31 cellular contexts compared by ENCODE assay signal in genomic region chr6:124199226-124199625, GRCh38.
"Had no signal": no experiment of that assay in that cellular context is flagged by ENCODE, and none has a peak within 500 bp of the region (broad histone marks: within the 10 kb centered on the region; RNA-seq: fewer than 3 reads in every experiment).

No MANE protein-coding gene starts in this region.

- H3K9me3 ChIP-seq: ascending aorta, breast epithelium, esophagus muscularis mucosa, gastrocnemius medialis, heart left ventricle had no signal

- FAIRE-seq: colon had no signal

- ATAC-seq: activated CD4-positive, alpha-beta T cell treated with anti-CD3 and anti-CD28 coated beads for 36 hours; activated naive CD4-positive, alpha-beta T cell treated with anti-CD3 and anti-CD28 coated beads, Interleukin-2, amount 50 U/mL, for 72 hours; activated T-cell treated with anti-CD3 and anti-CD28 coated beads, Interleukin-2, amount 50 U/mL, for 72 hours; effector memory CD8-positive, alpha-beta T cell; foreskin keratinocyte; gastrocnemius medialis; heart left ventricle had no signal

- H3K36me3 ChIP-seq: ascending aorta, breast epithelium, cardiac muscle cell, esophagus muscularis mucosa, gastrocnemius medialis, heart left ventricle had no signal

- H3K4me3 ChIP-seq: ascending aorta, breast epithelium, cardiac muscle cell, esophagus muscularis mucosa, gastrocnemius medialis, heart left ventricle had no signal

- H3K4me1 ChIP-seq: ascending aorta, breast epithelium, esophagus muscularis mucosa, gastrocnemius medialis, heart left ventricle had no signal

- DNase-seq: activated CD4-positive, alpha-beta memory T cell treated with anti-CD3 and anti-CD28 coated beads, Interleukin-2, amount 10 ng/mL, durations not matched to agents 7 days and 5 days; activated CD4-positive, alpha-beta T cell treated with anti-CD3 and anti-CD28 coated beads for 36 hours; activated CD4-positive, alpha-beta T cell treated with anti-CD3 and anti-CD28 coated beads, Interleukin-2, amount 10 ng/mL, durations not matched to agents 7 days and 5 days; activated CD4-positive, alpha-beta T cell treated with anti-CD3 and anti-CD28 coated beads, Interleukin-2, amount 50 U/mL, for 4 hours; activated CD4-positive, CD25-positive, alpha-beta regulatory T cell; activated CD4-positive, CD25-positive, alpha-beta regulatory T cell treated with anti-CD3 and anti-CD28 coated beads, Interleukin-2, amount 50 U/mL, for 72 hours; activated CD8-positive, alpha-beta memory T cell treated with anti-CD3 and anti-CD28 coated beads, Interleukin-2, amount 50 U/mL, for 48 hours; activated gamma-delta T cell; activated naive CD4-positive, alpha-beta T cell; activated naive CD4-positive, alpha-beta T cell treated with anti-CD3 and anti-CD28 coated beads, Interleukin-2, amount 10 ng/mL, durations not matched to agents 7 days and 5 days; activated naive CD8-positive, alpha-beta T cell treated with anti-CD3 and anti-CD28 coated beads, Interleukin-2, amount 10 ng/mL, durations not matched to agents 7 days and 5 days; activated T-cell treated with anti-CD3 and anti-CD28 coated beads for 4 hours; activated T-cell treated with anti-CD3 and anti-CD28 coated beads, Interleukin-2, amount 50 U/mL, for 24 hours; activated T-cell treated with anti-CD3 and anti-CD28 coated beads, Interleukin-2, amount 50 U/mL, for 72 hours; central memory CD4-positive, alpha-beta T cell; cortex of kidney; dermis blood vessel endothelial cell; effector CD4-positive, alpha-beta T cell; effector memory CD8-positive, alpha-beta T cell; erythroblast; foreskin keratinocyte; gastrocnemius medialis; glutamatergic neuron; heart left ventricle; T-helper 2 cell had no signal

- H3K27me3 ChIP-seq: ascending aorta, breast epithelium, cardiac muscle cell, esophagus muscularis mucosa, foreskin keratinocyte, gastrocnemius medialis, heart left ventricle had no signal

- H3K27ac ChIP-seq: ascending aorta, breast epithelium, cardiac muscle cell, esophagus muscularis mucosa, foreskin keratinocyte, gastrocnemius medialis, heart left ventricle had no signal
